In genomic region chr22:31637938-31638618, GRCh38 we compare ENCODE assay signal across 8 cellular contexts. TPM values are rescaled to one million over a fixed set of nuclear protein-coding genes. Genes with fewer than 3 reads are reported as not detected.
DNase-seq lines count a peak whose midpoint lies in the region; ATAC-seq and TF ChIP-seq lines count a peak whose summit lies in the region.

No MANE protein-coding gene starts in this region.

- H3K9me2 ChIP-seq in PC-9 (ENCODE audit: insufficient read depth) = no peaks in the 10 kb centered on the region

- no peak for DNase-seq in CD4-positive, alpha-beta memory T cell
- DNase-seq in PC-9 = peak in 1 of 2 experiments; percentile 34
- DNase-seq in erythroblast (lab: John Stamatoyannopoulos, UW) = peak; percentile 50 to 52
- DNase-seq in psoas muscle = no peak
- DNase-seq in inferior parietal cortex (ENCODE audit: extremely low spot score) = no peak
- DNase-seq in NCI-H1436 treated with DMSO at 0.1 percent for 48 hours (lab: John Stamatoyannopoulos, UW) = no peak
- no peak for DNase-seq in A673 (ENCODE audit: low spot score)

- TF ChIP-seq CTCF in PC-9 (conservative IDR thresholded peaks at IDR 0.05) (no peak), psoas muscle (IDR thresholded peaks at IDR 0.05) (no peak), A673 (conservative IDR thresholded peaks at IDR 0.05; ENCODE audit: low read depth, low read length) (no peak)

- peaks cover 28% of the 10 kb centered on the region for H3K4me1 ChIP-seq in CD4-positive, alpha-beta memory T cell (ENCODE audit: insufficient read depth, low read length)
- peaks cover 41% of the 10 kb centered on the region for H3K4me1 ChIP-seq in PC-9 (replicated peaks; ENCODE audit: insufficient read depth)
- H3K4me1 ChIP-seq in psoas muscle = peaks cover 13% of the 10 kb centered on the region
- H3K4me1 ChIP-seq in A673 (ENCODE audit: insufficient read depth, low read length, poor library complexity, severe bottlenecking) = no peaks in the 10 kb centered on the region

- H3K27me3 Mint-ChIP-seq in CD4-positive, alpha-beta memory T cell = no peaks in the 10 kb centered on the region

- H3F3A ChIP-seq in PC-9 (ENCODE audit: insufficient read depth, low read depth) = peaks cover 32% of the 10 kb centered on the region

- POLR2A ChIA-PET in CD4-positive, alpha-beta memory T cell (lab: Charles Lee; ENCODE audit: partially characterized antibody) = no interaction called here
- POLR2A ChIA-PET in PC-9 (lab: Charles Lee; ENCODE audit: unreplicated experiment) (interaction anchor here (1.0 kb wide), 1 partner anchor 24 kb away, joined by 6 read pairs; the partner anchor contains the start of gene PISD), A673 (lab: Charles Lee; ENCODE audit: low non-redundant PET) (no interaction called here)

- no peaks in the 10 kb centered on the region for H3K36me3 ChIP-seq in CD4-positive, alpha-beta memory T cell (ENCODE audit: insufficient read depth, low read length)
- H3K36me3 ChIP-seq in PC-9 (ENCODE audit: low read depth) (peaks cover 6% of the 10 kb centered on the region; the same call in 1 of the 2 replicates), psoas muscle (ENCODE audit: insufficient read depth in 1 of 2, low read depth in 1 of 2) (peaks cover 0 to 8% of the 10 kb centered on the region in 2 donors), A673 (ENCODE audit: insufficient read depth, low read length, poor library complexity, severe bottlenecking) (no peaks in the 10 kb centered on the region)

- no peak overlapping the region for H2AFZ ChIP-seq in PC-9

- WGBS in psoas muscle, 3 donors = 53 to 67% (median 54%) methylated on average over 15 of the region's 15 CpGs

- peak overlapping the region; percentile 31 to 92 (median 76) for H3K27ac Mint-ChIP-seq in CD4-positive, alpha-beta memory T cell

- H4K20me1 ChIP-seq in PC-9 (ENCODE audit: insufficient read depth) = peaks cover 30% of the 10 kb centered on the region; the same call in 1 of the 2 replicates

- no peak overlapping the region for H3K4me3 ChIP-seq in CD4-positive, alpha-beta memory T cell (ENCODE audit: low read length in 2 of 2)
- H3K4me3 ChIP-seq in PC-9 (no peak overlapping the region), psoas muscle (peak overlapping the region; percentile 38), A673 (ENCODE audit: low read depth, low read length, poor library complexity, severe bottlenecking) (no peak overlapping the region)

- peaks cover 20 to 50% (median 33%) of the 10 kb centered on the region in 4 donors for H3K4me1 Mint-ChIP-seq in CD4-positive, alpha-beta memory T cell

- peak; percentile 46 for TF ChIP-seq POLR2A in erythroblast (IDR thresholded peaks at IDR 0.05; ENCODE audit: low read length)

- H3K4me2 ChIP-seq in PC-9 = no peak overlapping the region

- H3K4me3 Mint-ChIP-seq in CD4-positive, alpha-beta memory T cell = peak overlapping the region in 2 of 8 donors; percentile 39 to 48

- peaks cover 5 to 6% of the 10 kb centered on the region in 2 donors for H3K36me3 Mint-ChIP-seq in CD4-positive, alpha-beta memory T cell

- peaks cover 93% of the 10 kb centered on the region for H3K79me2 ChIP-seq in PC-9 (ENCODE audit: low read depth)

- H3K27me3 ChIP-seq in CD4-positive, alpha-beta memory T cell (ENCODE audit: insufficient read depth, low read length) = no peaks in the 10 kb centered on the region
- no peaks in the 10 kb centered on the region for H3K27me3 ChIP-seq in PC-9 (ENCODE audit: insufficient read depth, low read depth)
- no peaks in the 10 kb centered on the region for H3K27me3 ChIP-seq in psoas muscle (ENCODE audit: insufficient read depth in 3 of 3, low read length in 2 of 3)
- no peaks in the 10 kb centered on the region for H3K27me3 ChIP-seq in A673 (replicated peaks; ENCODE audit: insufficient read depth, low read depth, low read length, poor library complexity)

- BruUV-seq in PC-9 (replicated peaks; lab: Mats Ljungman, UMichigan) (TSS peak; percentile 33), A673 (replicated peaks; lab: Mats Ljungman, UMichigan) (no TSS peak)

- peak; percentile 47 for ATAC-seq in GM21447 (IDR thresholded peaks at IDR 0.05; ENCODE audit: unreplicated experiment)
- ATAC-seq in psoas muscle = peak; percentile 24 to 47 (median 25)

- H3K9me3 ChIP-seq in CD4-positive, alpha-beta memory T cell (ENCODE audit: control insufficient read depth in 1 of 2, low read length in 2 of 2) = no peaks in the 10 kb centered on the region
- H3K9me3 ChIP-seq in PC-9 (ENCODE audit: insufficient read depth, low read depth) (no peaks in the 10 kb centered on the region), psoas muscle (no peaks in the 10 kb centered on the region), A673 (ENCODE audit: low read depth, low read length, poor library complexity, severe bottlenecking) (no peaks in the 10 kb centered on the region)

- no peaks in the 10 kb centered on the region for H3K9me3 Mint-ChIP-seq in CD4-positive, alpha-beta memory T cell

- CTCF ChIA-PET in CD4-positive, alpha-beta memory T cell (lab: Charles Lee; ENCODE audit: partially characterized antibody) = interaction anchor here (1.4 to 1.8 kb wide), 2 partner anchors 27 to 186 kb away, joined by 4 to 6 read pairs; no protein-coding TSS in a partner anchor
- CTCF ChIA-PET in PC-9 (lab: Charles Lee) = interaction anchor here (0.5 kb wide), 1 partner anchor 124 kb away, joined by 3 read pairs; no protein-coding TSS in a partner anchor
- CTCF ChIA-PET in A673 (lab: Charles Lee) = no interaction called here

- intact Hi-C loops in CD4-positive, alpha-beta memory T cell (cut with micrococcal nuclease) = loop anchor here (10.0 kb wide), 1 partner anchor 873 kb away; no protein-coding TSS in a partner anchor
- intact Hi-C loops in PC-9 (cut with micrococcal nuclease; ENCODE audit: unreplicated experiment) (loop anchor here (2.0 to 10.0 kb wide), 2 partner anchors 25 to 153 kb away; partner anchors contain the start of genes EIF4ENIF1 and PISD), psoas muscle (cut with DNase I) (no loop called here), A673 (cut with micrococcal nuclease; ENCODE audit: unreplicated experiment) (loop anchor here (10.0 kb wide), 1 partner anchor 183 kb away; no protein-coding TSS in a partner anchor)

- no peak overlapping the region for H3K27ac ChIP-seq in CD4-positive, alpha-beta memory T cell (ENCODE audit: low read depth, low read length)
- H3K27ac ChIP-seq in PC-9 (no peak overlapping the region), psoas muscle (peak overlapping the region; percentile 46), A673 (ENCODE audit: low read depth, low read length, poor library complexity, severe bottlenecking) (no peak overlapping the region)

RNA-seq across cellular contexts. Expression of gene PISD, which starts 23.9 kb away (rescaled TPM):
- 10 to 100 TPM; 34.3 to 35.4 TPM for total RNA-seq in CD4-positive, alpha-beta memory T cell
- polyA plus RNA-seq in CD4-positive, alpha-beta memory T cell = 10 to 100 TPM; 16.7 to 27.3 TPM
- total RNA-seq in PC-9 (2021) (46.4 and 46.8 TPM in 2 replicates), psoas muscle (10 to 100 TPM; 11.1 to 24.2 (median 17.2) TPM), A673 (2021) (39.0 and 40.8 TPM in 2 replicates)
- polyA plus RNA-seq in psoas muscle = 10 to 100 TPM; 10.2 to 18.7 (median 15.2) TPM

Comparison
In these comparisons a context has a peak if more than half of its experiments do, and no peak if none do; other contexts are left out.
1. DNase-seq: peak in erythroblast (2 of 2); none in CD4-positive, alpha-beta memory T cell (0 of 5), psoas muscle (0 of 2), inferior parietal cortex (single experiment), NCI-H1436 treated with DMSO at 0.1 percent for 48 hours (single experiment) and A673 (single experiment).
2. intact Hi-C loops: an anchor here in CD4-positive, alpha-beta memory T cell (10.0 kb wide), PC-9 (2.0 to 10.0 kb wide) and A673 (10.0 kb wide); none called in psoas muscle.